In the genomic region with DNA sequence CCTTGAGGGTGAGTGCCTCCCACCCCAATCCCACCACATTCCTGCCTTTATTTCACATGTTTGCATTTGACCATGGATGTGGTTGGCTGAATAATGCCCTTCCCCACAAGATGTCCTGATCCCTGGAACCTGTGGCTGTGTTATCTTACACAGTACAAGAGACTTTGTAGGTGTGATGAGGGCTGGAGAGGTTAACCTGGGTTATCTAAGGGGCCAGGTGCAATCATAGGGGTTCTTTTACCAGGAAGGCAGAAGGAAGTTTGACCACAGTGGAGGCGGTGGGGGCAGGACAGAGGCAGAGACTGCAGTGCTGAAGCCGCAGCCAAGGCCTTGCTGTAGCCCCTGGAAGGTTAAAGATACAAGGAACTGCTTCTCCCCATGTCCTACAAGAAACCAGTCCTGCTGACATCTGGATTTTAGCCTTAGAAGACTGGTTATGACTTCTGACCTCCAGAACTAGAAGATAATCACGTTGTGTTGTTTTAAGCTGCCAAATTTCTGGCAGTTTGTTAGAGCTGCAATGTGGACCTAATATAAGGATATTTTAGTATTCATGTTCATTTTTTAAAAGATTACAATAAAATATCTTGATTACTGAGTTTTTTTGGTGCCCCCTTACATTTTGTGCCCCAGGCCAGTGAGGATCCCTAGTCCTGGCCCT, we compare ENCODE assay signal across 1 cellular context.
A peak's percentile ranks its signal among the peaks of the same experiment; 100 is the strongest.
TF ChIP-seq lines count a peak whose summit lies in the region.

No MANE protein-coding gene starts in this region.

TF ChIP-seq in K562, 482 proteins besides CTCF, POLR2A, EP300 and RAD21 (continued from another document and continues in another):
- peak; percentile 68; the same call in 1 of the 2 replicates for TF ChIP-seq MBD2 (IDR thresholded peaks at IDR 0.05; ENCODE audit: borderline replicate concordance, low read depth)
- TF ChIP-seq, protein P1, sequence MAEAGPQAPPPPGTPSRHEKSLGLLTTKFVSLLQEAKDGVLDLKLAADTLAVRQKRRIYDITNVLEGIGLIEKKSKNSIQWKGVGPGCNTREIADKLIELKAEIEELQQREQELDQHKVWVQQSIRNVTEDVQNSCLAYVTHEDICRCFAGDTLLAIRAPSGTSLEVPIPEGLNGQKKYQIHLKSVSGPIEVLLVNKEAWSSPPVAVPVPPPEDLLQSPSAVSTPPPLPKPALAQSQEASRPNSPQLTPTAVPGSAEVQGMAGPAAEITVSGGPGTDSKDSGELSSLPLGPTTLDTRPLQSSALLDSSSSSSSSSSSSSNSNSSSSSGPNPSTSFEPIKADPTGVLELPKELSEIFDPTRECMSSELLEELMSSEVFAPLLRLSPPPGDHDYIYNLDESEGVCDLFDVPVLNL (CRISPR knock-in tag; IDR thresholded peaks at IDR 0.05; ENCODE audit: low read depth) = no peak
- peak; percentile 83 for TF ChIP-seq EGR1 (conservative IDR thresholded peaks at IDR 0.05)
- TF ChIP-seq, protein P2, sequence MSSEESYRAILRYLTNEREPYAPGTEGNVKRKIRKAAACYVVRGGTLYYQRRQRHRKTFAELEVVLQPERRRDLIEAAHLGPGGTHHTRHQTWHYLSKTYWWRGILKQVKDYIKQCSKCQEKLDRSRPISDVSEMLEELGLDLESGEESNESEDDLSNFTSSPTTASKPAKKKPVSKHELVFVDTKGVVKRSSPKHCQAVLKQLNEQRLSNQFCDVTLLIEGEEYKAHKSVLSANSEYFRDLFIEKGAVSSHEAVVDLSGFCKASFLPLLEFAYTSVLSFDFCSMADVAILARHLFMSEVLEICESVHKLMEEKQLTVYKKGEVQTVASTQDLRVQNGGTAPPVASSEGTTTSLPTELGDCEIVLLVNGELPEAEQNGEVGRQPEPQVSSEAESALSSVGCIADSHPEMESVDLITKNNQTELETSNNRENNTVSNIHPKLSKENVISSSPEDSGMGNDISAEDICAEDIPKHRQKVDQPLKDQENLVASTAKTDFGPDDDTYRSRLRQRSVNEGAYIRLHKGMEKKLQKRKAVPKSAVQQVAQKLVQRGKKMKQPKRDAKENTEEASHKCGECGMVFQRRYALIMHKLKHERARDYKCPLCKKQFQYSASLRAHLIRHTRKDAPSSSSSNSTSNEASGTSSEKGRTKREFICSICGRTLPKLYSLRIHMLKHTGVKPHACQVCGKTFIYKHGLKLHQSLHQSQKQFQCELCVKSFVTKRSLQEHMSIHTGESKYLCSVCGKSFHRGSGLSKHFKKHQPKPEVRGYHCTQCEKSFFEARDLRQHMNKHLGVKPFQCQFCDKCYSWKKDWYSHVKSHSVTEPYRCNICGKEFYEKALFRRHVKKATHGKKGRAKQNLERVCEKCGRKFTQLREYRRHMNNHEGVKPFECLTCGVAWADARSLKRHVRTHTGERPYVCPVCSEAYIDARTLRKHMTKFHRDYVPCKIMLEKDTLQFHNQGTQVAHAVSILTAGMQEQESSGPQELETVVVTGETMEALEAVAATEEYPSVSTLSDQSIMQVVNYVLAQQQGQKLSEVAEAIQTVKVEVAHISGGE (CRISPR knock-in tag; IDR thresholded peaks at IDR 0.05) = peak in 1 of 3 experiments; percentile 22; a peak in 1 of 6 replicates
- no peak for TF ChIP-seq CEBPG (CRISPR knock-in tag; IDR thresholded peaks at IDR 0.05)
- TF ChIP-seq CEBPG (tag; conservative IDR thresholded peaks at IDR 0.05 in 1 of 2, IDR thresholded peaks at IDR 0.05 in 1 of 2) = no peak
- TF ChIP-seq ZNF586 (CRISPR knock-in tag; conservative IDR thresholded peaks at IDR 0.05) = 0 out of 2 replicates have a peak, but pooled peaks have one; percentile 12
- 0 out of 2 replicates have a peak, but pooled peaks have one; percentile 14 for TF ChIP-seq ZKSCAN1 (IDR thresholded peaks at IDR 0.05; ENCODE audit: low read depth, low read length)
- TF ChIP-seq ZNF197 (CRISPR knock-in tag; IDR thresholded peaks at IDR 0.05; ENCODE audit: low read depth) = peak; percentile 50; the same call in 1 of the 2 replicates
- no peak for TF ChIP-seq CBFB (CRISPR knock-in tag; IDR thresholded peaks at IDR 0.05)
- TF ChIP-seq RUNX1 (IDR thresholded peaks at IDR 0.05; ENCODE audit: low read depth) = peak; percentile 93
- 0 out of 2 replicates have a peak, but pooled peaks have one; percentile 10 for TF ChIP-seq ELF4 (CRISPR knock-in tag; IDR thresholded peaks at IDR 0.05)
- peak; percentile 84 for TF ChIP-seq SMARCE1 (IDR thresholded peaks at IDR 0.05)
- TF ChIP-seq, protein P3, sequence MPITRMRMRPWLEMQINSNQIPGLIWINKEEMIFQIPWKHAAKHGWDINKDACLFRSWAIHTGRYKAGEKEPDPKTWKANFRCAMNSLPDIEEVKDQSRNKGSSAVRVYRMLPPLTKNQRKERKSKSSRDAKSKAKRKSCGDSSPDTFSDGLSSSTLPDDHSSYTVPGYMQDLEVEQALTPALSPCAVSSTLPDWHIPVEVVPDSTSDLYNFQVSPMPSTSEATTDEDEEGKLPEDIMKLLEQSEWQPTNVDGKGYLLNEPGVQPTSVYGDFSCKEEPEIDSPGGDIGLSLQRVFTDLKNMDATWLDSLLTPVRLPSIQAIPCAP (CRISPR knock-in tag; IDR thresholded peaks at IDR 0.05; ENCODE audit: borderline replicate concordance) = no peak
- TF ChIP-seq, protein P4, sequence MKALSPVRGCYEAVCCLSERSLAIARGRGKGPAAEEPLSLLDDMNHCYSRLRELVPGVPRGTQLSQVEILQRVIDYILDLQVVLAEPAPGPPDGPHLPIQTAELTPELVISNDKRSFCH (CRISPR knock-in tag; IDR thresholded peaks at IDR 0.05) = no peak
- TF ChIP-seq, protein P4 (tag; IDR thresholded peaks at IDR 0.05) = peak; percentile 92
- no peak for TF ChIP-seq ZNF224 (CRISPR knock-in tag; IDR thresholded peaks at IDR 0.05)
- TF ChIP-seq, protein P5, sequence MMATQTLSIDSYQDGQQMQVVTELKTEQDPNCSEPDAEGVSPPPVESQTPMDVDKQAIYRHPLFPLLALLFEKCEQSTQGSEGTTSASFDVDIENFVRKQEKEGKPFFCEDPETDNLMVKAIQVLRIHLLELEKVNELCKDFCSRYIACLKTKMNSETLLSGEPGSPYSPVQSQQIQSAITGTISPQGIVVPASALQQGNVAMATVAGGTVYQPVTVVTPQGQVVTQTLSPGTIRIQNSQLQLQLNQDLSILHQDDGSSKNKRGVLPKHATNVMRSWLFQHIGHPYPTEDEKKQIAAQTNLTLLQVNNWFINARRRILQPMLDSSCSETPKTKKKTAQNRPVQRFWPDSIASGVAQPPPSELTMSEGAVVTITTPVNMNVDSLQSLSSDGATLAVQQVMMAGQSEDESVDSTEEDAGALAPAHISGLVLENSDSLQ (IDR thresholded peaks at IDR 0.05) = no peak
- TF ChIP-seq, protein P6, sequence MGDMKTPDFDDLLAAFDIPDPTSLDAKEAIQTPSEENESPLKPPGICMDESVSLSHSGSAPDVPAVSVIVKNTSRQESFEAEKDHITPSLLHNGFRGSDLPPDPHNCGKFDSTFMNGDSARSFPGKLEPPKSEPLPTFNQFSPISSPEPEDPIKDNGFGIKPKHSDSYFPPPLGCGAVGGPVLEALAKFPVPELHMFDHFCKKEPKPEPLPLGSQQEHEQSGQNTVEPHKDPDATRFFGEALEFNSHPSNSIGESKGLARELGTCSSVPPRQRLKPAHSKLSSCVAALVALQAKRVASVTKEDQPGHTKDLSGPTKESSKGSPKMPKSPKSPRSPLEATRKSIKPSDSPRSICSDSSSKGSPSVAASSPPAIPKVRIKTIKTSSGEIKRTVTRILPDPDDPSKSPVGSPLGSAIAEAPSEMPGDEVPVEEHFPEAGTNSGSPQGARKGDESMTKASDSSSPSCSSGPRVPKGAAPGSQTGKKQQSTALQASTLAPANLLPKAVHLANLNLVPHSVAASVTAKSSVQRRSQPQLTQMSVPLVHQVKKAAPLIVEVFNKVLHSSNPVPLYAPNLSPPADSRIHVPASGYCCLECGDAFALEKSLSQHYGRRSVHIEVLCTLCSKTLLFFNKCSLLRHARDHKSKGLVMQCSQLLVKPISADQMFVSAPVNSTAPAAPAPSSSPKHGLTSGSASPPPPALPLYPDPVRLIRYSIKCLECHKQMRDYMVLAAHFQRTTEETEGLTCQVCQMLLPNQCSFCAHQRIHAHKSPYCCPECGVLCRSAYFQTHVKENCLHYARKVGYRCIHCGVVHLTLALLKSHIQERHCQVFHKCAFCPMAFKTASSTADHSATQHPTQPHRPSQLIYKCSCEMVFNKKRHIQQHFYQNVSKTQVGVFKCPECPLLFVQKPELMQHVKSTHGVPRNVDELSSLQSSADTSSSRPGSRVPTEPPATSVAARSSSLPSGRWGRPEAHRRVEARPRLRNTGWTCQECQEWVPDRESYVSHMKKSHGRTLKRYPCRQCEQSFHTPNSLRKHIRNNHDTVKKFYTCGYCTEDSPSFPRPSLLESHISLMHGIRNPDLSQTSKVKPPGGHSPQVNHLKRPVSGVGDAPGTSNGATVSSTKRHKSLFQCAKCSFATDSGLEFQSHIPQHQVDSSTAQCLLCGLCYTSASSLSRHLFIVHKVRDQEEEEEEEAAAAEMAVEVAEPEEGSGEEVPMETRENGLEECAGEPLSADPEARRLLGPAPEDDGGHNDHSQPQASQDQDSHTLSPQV (IDR thresholded peaks at IDR 0.05) = peak; percentile 94
- TF ChIP-seq ZNF589 (CRISPR knock-in tag; IDR thresholded peaks at IDR 0.05; ENCODE audit: low read depth) = 0 out of 2 replicates have a peak, but pooled peaks have one; percentile 24
- peak; percentile 91 for TF ChIP-seq DPF2 (IDR thresholded peaks at IDR 0.05)
- no peak for TF ChIP-seq RBM39 (optimal IDR thresholded peaks at IDR 0.05; ENCODE audit: low read depth, low read length)
- TF ChIP-seq, protein P7, sequence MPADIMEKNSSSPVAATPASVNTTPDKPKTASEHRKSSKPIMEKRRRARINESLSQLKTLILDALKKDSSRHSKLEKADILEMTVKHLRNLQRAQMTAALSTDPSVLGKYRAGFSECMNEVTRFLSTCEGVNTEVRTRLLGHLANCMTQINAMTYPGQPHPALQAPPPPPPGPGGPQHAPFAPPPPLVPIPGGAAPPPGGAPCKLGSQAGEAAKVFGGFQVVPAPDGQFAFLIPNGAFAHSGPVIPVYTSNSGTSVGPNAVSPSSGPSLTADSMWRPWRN (IDR thresholded peaks at IDR 0.05; ENCODE audit: low read depth) = 0 out of 2 replicates have a peak, but pooled peaks have one; percentile 45
- no peak for TF ChIP-seq ZNF507 (tag; conservative IDR thresholded peaks at IDR 0.05)
- TF ChIP-seq NR2C2 (CRISPR knock-in tag; IDR thresholded peaks at IDR 0.05) = no peak
- TF ChIP-seq NR2C2 (tag; IDR thresholded peaks at IDR 0.05) = peak; percentile 53; the same call in 1 of the 2 replicates
- TF ChIP-seq, protein P8, sequence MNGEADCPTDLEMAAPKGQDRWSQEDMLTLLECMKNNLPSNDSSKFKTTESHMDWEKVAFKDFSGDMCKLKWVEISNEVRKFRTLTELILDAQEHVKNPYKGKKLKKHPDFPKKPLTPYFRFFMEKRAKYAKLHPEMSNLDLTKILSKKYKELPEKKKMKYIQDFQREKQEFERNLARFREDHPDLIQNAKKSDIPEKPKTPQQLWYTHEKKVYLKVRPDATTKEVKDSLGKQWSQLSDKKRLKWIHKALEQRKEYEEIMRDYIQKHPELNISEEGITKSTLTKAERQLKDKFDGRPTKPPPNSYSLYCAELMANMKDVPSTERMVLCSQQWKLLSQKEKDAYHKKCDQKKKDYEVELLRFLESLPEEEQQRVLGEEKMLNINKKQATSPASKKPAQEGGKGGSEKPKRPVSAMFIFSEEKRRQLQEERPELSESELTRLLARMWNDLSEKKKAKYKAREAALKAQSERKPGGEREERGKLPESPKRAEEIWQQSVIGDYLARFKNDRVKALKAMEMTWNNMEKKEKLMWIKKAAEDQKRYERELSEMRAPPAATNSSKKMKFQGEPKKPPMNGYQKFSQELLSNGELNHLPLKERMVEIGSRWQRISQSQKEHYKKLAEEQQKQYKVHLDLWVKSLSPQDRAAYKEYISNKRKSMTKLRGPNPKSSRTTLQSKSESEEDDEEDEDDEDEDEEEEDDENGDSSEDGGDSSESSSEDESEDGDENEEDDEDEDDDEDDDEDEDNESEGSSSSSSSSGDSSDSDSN (IDR thresholded peaks at IDR 0.05; ENCODE audit: borderline replicate concordance in 1 of 2, low read depth in 2 of 2, low read length in 2 of 2) = 0 out of 4 replicates have a peak, but pooled peaks of 1 of the 2 experiments have one; percentile 39
- 0 out of 2 replicates have a peak, but pooled peaks have one; percentile 63 for TF ChIP-seq MYNN (IDR thresholded peaks at IDR 0.05)
- no peak for TF ChIP-seq MYNN (CRISPR knock-in tag; IDR thresholded peaks at IDR 0.05)
- peak; percentile 50; the same call in 1 of the 2 replicates for TF ChIP-seq SMARCC2 (IDR thresholded peaks at IDR 0.05; ENCODE audit: low read depth)
- no peak for TF ChIP-seq MEF2D (tag; conservative IDR thresholded peaks at IDR 0.05; ENCODE audit: low read depth)
- peak; percentile 96 for TF ChIP-seq CBFA2T3 (IDR thresholded peaks at IDR 0.05)
- TF ChIP-seq CBFA2T2 (conservative IDR thresholded peaks at IDR 0.05) = peak; percentile 93
- peak; percentile 92 for TF ChIP-seq SOX6 (IDR thresholded peaks at IDR 0.05)
- peak; percentile 99 for TF ChIP-seq ZEB2 (IDR thresholded peaks at IDR 0.05)
- TF ChIP-seq CREBBP (IDR thresholded peaks at IDR 0.05; ENCODE audit: low read depth, low read length) = no peak
- TF ChIP-seq FOXA3 (CRISPR knock-in tag; conservative IDR thresholded peaks at IDR 0.05 in 1 of 2, IDR thresholded peaks at IDR 0.05 in 1 of 2) = peak in 1 of 2 experiments; percentile 41; a peak in 1 of 4 replicates
- peak; percentile 85 to 88 for TF ChIP-seq KDM1A (IDR thresholded peaks at IDR 0.05)
- TF ChIP-seq ZNF668 (CRISPR knock-in tag; IDR thresholded peaks at IDR 0.05) = 0 out of 2 replicates have a peak, but pooled peaks have one; percentile 53
- TF ChIP-seq TRIM24 (IDR thresholded peaks at IDR 0.05) = peak; percentile 67 to 74; a peak in 2 of 4 replicates
- TF ChIP-seq HDAC2 (IDR thresholded peaks at IDR 0.05) = peak; percentile 88
- TF ChIP-seq TCF3 (CRISPR knock-in tag; IDR thresholded peaks at IDR 0.05) = peak; percentile 97
- peak; percentile 70; the same call in 1 of the 2 replicates for TF ChIP-seq NFIC (IDR thresholded peaks at IDR 0.05)
- TF ChIP-seq CBX3 (IDR thresholded peaks at IDR 0.05; ENCODE audit: borderline replicate concordance in 1 of 2, low read length in 2 of 2) = peak in 1 of 2 experiments; percentile 51; a peak in 1 of 3 replicates
- TF ChIP-seq, protein P9, sequence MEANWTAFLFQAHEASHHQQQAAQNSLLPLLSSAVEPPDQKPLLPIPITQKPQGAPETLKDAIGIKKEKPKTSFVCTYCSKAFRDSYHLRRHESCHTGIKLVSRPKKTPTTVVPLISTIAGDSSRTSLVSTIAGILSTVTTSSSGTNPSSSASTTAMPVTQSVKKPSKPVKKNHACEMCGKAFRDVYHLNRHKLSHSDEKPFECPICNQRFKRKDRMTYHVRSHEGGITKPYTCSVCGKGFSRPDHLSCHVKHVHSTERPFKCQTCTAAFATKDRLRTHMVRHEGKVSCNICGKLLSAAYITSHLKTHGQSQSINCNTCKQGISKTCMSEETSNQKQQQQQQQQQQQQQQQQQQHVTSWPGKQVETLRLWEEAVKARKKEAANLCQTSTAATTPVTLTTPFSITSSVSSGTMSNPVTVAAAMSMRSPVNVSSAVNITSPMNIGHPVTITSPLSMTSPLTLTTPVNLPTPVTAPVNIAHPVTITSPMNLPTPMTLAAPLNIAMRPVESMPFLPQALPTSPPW (CRISPR knock-in tag; IDR thresholded peaks at IDR 0.05) = peak; percentile 34
- TF ChIP-seq ZNF551 (CRISPR knock-in tag; IDR thresholded peaks at IDR 0.05) = no peak
- TF ChIP-seq MEIS2 (IDR thresholded peaks at IDR 0.05; ENCODE audit: partially characterized antibody) = peak; percentile 16
- TF ChIP-seq SPI1 (IDR thresholded peaks at IDR 0.05; ENCODE audit: borderline replicate concordance, low read depth, low read length) = peak; percentile 26; the same call in 1 of the 2 replicates
- peak; percentile 74 for TF ChIP-seq GATA2 (CRISPR knock-in tag; IDR thresholded peaks at IDR 0.05)
- 0 out of 2 replicates have a peak, but pooled peaks have one; percentile 51 for TF ChIP-seq XRCC5 (IDR thresholded peaks at IDR 0.05; ENCODE audit: low read depth, low read length)
- TF ChIP-seq BRD9 (IDR thresholded peaks at IDR 0.05; ENCODE audit: low read depth, partially characterized antibody) = peak; percentile 84
